Comparison of ENCODE assay signal across 10 cellular contexts in the genomic region with DNA sequence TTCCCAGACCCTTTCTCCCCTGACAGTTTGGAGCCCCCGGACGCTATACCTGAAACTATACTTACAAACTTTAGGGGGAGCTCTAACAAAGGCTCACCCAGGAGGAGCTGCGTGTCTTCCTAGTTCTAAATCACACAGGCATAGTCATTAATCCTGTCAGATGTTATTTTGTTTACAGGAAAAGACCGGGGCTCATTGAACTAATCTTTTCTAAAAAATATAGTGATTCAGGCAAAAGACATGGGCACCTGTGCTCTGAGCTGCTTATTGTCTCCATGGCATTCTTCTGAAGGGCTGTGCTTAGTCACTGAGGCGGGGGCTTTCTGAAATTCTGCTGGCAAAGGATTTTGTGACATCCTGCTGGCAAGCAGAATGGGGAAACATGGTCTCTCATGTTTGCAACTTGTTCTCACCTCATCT.
DNase-seq lines count a peak whose midpoint lies in the region; ATAC-seq and TF ChIP-seq lines count a peak whose summit lies in the region.
"Had no signal": no experiment of that assay in that cellular context is flagged by ENCODE, and none has a peak within 500 bp of the region (broad histone marks: within the 10 kb centered on the region; RNA-seq: fewer than 3 reads in every experiment).

No MANE protein-coding gene starts in this region.

- H3K9me3 Mint-ChIP-seq in activated CD8-positive, alpha-beta T cell treated with anti-CD3 and anti-CD28 coated beads for 36 hours: no peaks in the 10 kb centered on the region
- no peaks in the 10 kb centered on the region for H3K9me3 Mint-ChIP-seq in activated CD8-positive, alpha-beta T cell treated with anti-CD3 and anti-CD28 coated beads, Interleukin-2, amount 10 ng/mL, durations not matched to agents 7 days and 5 days (ENCODE audit: insufficient read depth)
- peaks cover 3% of the 10 kb centered on the region for H3K9me3 Mint-ChIP-seq in chondrocyte (ENCODE audit: low read depth)
- H3K9me3 Mint-ChIP-seq: activated naive CD8-positive, alpha-beta T cell treated with anti-CD3 and anti-CD28 coated beads, Interleukin-2, amount 10 ng/mL, durations not matched to agents 7 days and 5 days; memory B cell had no signal

- CTCF ChIA-PET in activated CD8-positive, alpha-beta T cell treated with anti-CD3 and anti-CD28 coated beads for 36 hours (lab: Charles Lee): interaction anchor here (0.7 to 1.0 kb wide), 4 partner anchors 10 to 219 kb away, joined by 3 read pairs; no protein-coding TSS in a partner anchor
- CTCF ChIA-PET in activated CD8-positive, alpha-beta T cell treated with anti-CD3 and anti-CD28 coated beads, Interleukin-2, amount 10 ng/mL, durations not matched to agents 7 days and 5 days (lab: Charles Lee): interaction anchor here (0.6 kb wide), 1 partner anchor 219 kb away, joined by 3 read pairs; no protein-coding TSS in a partner anchor

- no peak overlapping the region for H3K27ac Mint-ChIP-seq in activated CD8-positive, alpha-beta T cell treated with anti-CD3 and anti-CD28 coated beads for 36 hours
- H3K27ac Mint-ChIP-seq in activated CD8-positive, alpha-beta T cell treated with anti-CD3 and anti-CD28 coated beads, Interleukin-2, amount 10 ng/mL, durations not matched to agents 7 days and 5 days: no peak overlapping the region
- no peak overlapping the region for H3K27ac Mint-ChIP-seq in chondrocyte (ENCODE audit: unreplicated experiment)
- H3K27ac Mint-ChIP-seq: activated naive CD8-positive, alpha-beta T cell treated with anti-CD3 and anti-CD28 coated beads, Interleukin-2, amount 10 ng/mL, durations not matched to agents 7 days and 5 days; memory B cell had no signal

- TF ChIP-seq CTCF in activated CD8-positive, alpha-beta T cell treated with anti-CD3 and anti-CD28 coated beads for 36 hours (IDR thresholded peaks at IDR 0.05): peak; percentile 52
- TF ChIP-seq CTCF in chondrocyte (IDR thresholded peaks at IDR 0.05): peak; percentile 77

- no peaks in the 10 kb centered on the region for H3K36me3 Mint-ChIP-seq in activated CD8-positive, alpha-beta T cell treated with anti-CD3 and anti-CD28 coated beads for 36 hours (ENCODE audit: low read depth)
- no peaks in the 10 kb centered on the region for H3K36me3 Mint-ChIP-seq in activated CD8-positive, alpha-beta T cell treated with anti-CD3 and anti-CD28 coated beads, Interleukin-2, amount 10 ng/mL, durations not matched to agents 7 days and 5 days (ENCODE audit: low read depth)
- no peaks in the 10 kb centered on the region for H3K36me3 Mint-ChIP-seq in chondrocyte (ENCODE audit: low read depth)
- H3K36me3 Mint-ChIP-seq: activated naive CD8-positive, alpha-beta T cell treated with anti-CD3 and anti-CD28 coated beads, Interleukin-2, amount 10 ng/mL, durations not matched to agents 7 days and 5 days; memory B cell had no signal

- DNase-seq in activated CD8-positive, alpha-beta T cell treated with anti-CD3 and anti-CD28 coated beads for 36 hours: peak; percentile 27
- no peak for DNase-seq in activated CD8-positive, alpha-beta T cell treated with anti-CD3 and anti-CD28 coated beads, Interleukin-2, amount 10 ng/mL, durations not matched to agents 7 days and 5 days
- DNase-seq in NCI-H526 treated with DMSO at 0.1 percent for 48 hours (lab: John Stamatoyannopoulos, UW): peak; percentile 8
- DNase-seq in chondrocyte (ENCODE audit: low spot score): no peak
- DNase-seq in stimulated activated naive CD8-positive, alpha-beta T cell treated with anti-CD3 and anti-CD28 coated beads, Interleukin-15, Interleukin-2, amounts not matched to agents 100 U/mL and 50 U/mL, for 24 hours: no peak
- DNase-seq in AG08395 (ENCODE audit: low spot score): no peak
- DNase-seq in mucosa of gallbladder (ENCODE audit: low spot score): no peak
- DNase-seq: activated naive CD8-positive, alpha-beta T cell treated with anti-CD3 and anti-CD28 coated beads, Interleukin-2, amount 10 ng/mL, durations not matched to agents 7 days and 5 days had no signal

- H3K4me1 Mint-ChIP-seq in activated CD8-positive, alpha-beta T cell treated with anti-CD3 and anti-CD28 coated beads for 36 hours (ENCODE audit: low read depth): no peaks in the 10 kb centered on the region
- H3K4me1 Mint-ChIP-seq in activated CD8-positive, alpha-beta T cell treated with anti-CD3 and anti-CD28 coated beads, Interleukin-2, amount 10 ng/mL, durations not matched to agents 7 days and 5 days (ENCODE audit: low read depth): no peaks in the 10 kb centered on the region
- H3K4me1 Mint-ChIP-seq in chondrocyte (ENCODE audit: low read depth): no peaks in the 10 kb centered on the region
- H3K4me1 Mint-ChIP-seq: activated naive CD8-positive, alpha-beta T cell treated with anti-CD3 and anti-CD28 coated beads, Interleukin-2, amount 10 ng/mL, durations not matched to agents 7 days and 5 days; memory B cell had no signal

- H3K27me3 Mint-ChIP-seq in activated CD8-positive, alpha-beta T cell treated with anti-CD3 and anti-CD28 coated beads for 36 hours: no peaks in the 10 kb centered on the region
- H3K27me3 Mint-ChIP-seq in activated CD8-positive, alpha-beta T cell treated with anti-CD3 and anti-CD28 coated beads, Interleukin-2, amount 10 ng/mL, durations not matched to agents 7 days and 5 days (ENCODE audit: low read depth): no peaks in the 10 kb centered on the region
- no peaks in the 10 kb centered on the region for H3K27me3 Mint-ChIP-seq in chondrocyte (ENCODE audit: low read depth)
- H3K27me3 Mint-ChIP-seq: activated naive CD8-positive, alpha-beta T cell treated with anti-CD3 and anti-CD28 coated beads, Interleukin-2, amount 10 ng/mL, durations not matched to agents 7 days and 5 days; memory B cell had no signal

- intact Hi-C loops in activated CD8-positive, alpha-beta T cell treated with anti-CD3 and anti-CD28 coated beads for 36 hours (cut with micrococcal nuclease): no loop called here

- H3K4me3 Mint-ChIP-seq in activated CD8-positive, alpha-beta T cell treated with anti-CD3 and anti-CD28 coated beads for 36 hours: no peak overlapping the region
- H3K4me3 Mint-ChIP-seq in activated CD8-positive, alpha-beta T cell treated with anti-CD3 and anti-CD28 coated beads, Interleukin-2, amount 10 ng/mL, durations not matched to agents 7 days and 5 days: no peak overlapping the region
- no peak overlapping the region for H3K4me3 Mint-ChIP-seq in chondrocyte (ENCODE audit: unreplicated experiment)
- H3K4me3 Mint-ChIP-seq: activated naive CD8-positive, alpha-beta T cell treated with anti-CD3 and anti-CD28 coated beads, Interleukin-2, amount 10 ng/mL, durations not matched to agents 7 days and 5 days; memory B cell had no signal

- peak; percentile 73 for ATAC-seq in activated CD8-positive, alpha-beta T cell treated with anti-CD3 and anti-CD28 coated beads for 36 hours
- ATAC-seq in activated CD8-positive, alpha-beta T cell treated with anti-CD3 and anti-CD28 coated beads, Interleukin-2, amount 10 ng/mL, durations not matched to agents 7 days and 5 days: no peak
- peak; percentile 46 for ATAC-seq in stimulated activated naive CD8-positive, alpha-beta T cell treated with anti-CD3 and anti-CD28 coated beads, Interleukin-15, Interleukin-2, amounts not matched to agents 100 U/mL and 50 U/mL, for 24 hours
- ATAC-seq in HG03460 (IDR thresholded peaks at IDR 0.05; ENCODE audit: unreplicated experiment): no peak

- POLR2A ChIA-PET in activated CD8-positive, alpha-beta T cell treated with anti-CD3 and anti-CD28 coated beads for 36 hours (lab: Charles Lee): no interaction called here
- POLR2A ChIA-PET in activated CD8-positive, alpha-beta T cell treated with anti-CD3 and anti-CD28 coated beads, Interleukin-2, amount 10 ng/mL, durations not matched to agents 7 days and 5 days (lab: Charles Lee): no interaction called here

Comparison
In these comparisons a context has a peak if more than half of its experiments do, and no peak if none do; other contexts are left out.
1. ATAC-seq: peak in activated CD8-positive, alpha-beta T cell treated with anti-CD3 and anti-CD28 coated beads for 36 hours (single experiment) and stimulated activated naive CD8-positive, alpha-beta T cell treated with anti-CD3 and anti-CD28 coated beads, Interleukin-15, Interleukin-2, amounts not matched to agents 100 U/mL and 50 U/mL, for 24 hours (single experiment); none in activated CD8-positive, alpha-beta T cell treated with anti-CD3 and anti-CD28 coated beads, Interleukin-2, amount 10 ng/mL, durations not matched to agents 7 days and 5 days (single experiment) and HG03460 (single experiment).
2. DNase-seq: peak in activated CD8-positive, alpha-beta T cell treated with anti-CD3 and anti-CD28 coated beads for 36 hours (single experiment) and NCI-H526 treated with DMSO at 0.1 percent for 48 hours (single experiment); none in activated CD8-positive, alpha-beta T cell treated with anti-CD3 and anti-CD28 coated beads, Interleukin-2, amount 10 ng/mL, durations not matched to agents 7 days and 5 days (single experiment), chondrocyte (single experiment), stimulated activated naive CD8-positive, alpha-beta T cell treated with anti-CD3 and anti-CD28 coated beads, Interleukin-15, Interleukin-2, amounts not matched to agents 100 U/mL and 50 U/mL, for 24 hours (single experiment), AG08395 (single experiment) and mucosa of gallbladder (single experiment).